ENCODE assay signal across 8 cellular contexts in genomic region chr19:20038358-20039202, GRCh38. TPM values are rescaled to one million over a fixed set of nuclear protein-coding genes. Genes with fewer than 3 reads are reported as not detected.
A peak's percentile ranks its signal among the peaks of the same experiment; 100 is the strongest.
DNase-seq lines count a peak whose midpoint lies in the region; ATAC-seq and TF ChIP-seq lines count a peak whose summit lies in the region.

No MANE protein-coding gene starts in this region.

- CTCF ChIA-PET in AG04450 (lab: Charles Lee), result interaction anchor here (0.6 kb wide), 1 partner anchor 14 kb away, joined by 6 read pairs; no protein-coding TSS in a partner anchor

- H3K4me1 ChIP-seq in left lung (peaks cover 0 to 5% of the 10 kb centered on the region in 2 donors), thymus (ENCODE audit: control insufficient read depth, insufficient read depth, low read length) (no peaks in the 10 kb centered on the region)

- H3K27me3 ChIP-seq in AG04450 (ENCODE audit: control insufficient read depth, insufficient read depth, low read length) (no peaks in the 10 kb centered on the region), left lung (no peaks in the 10 kb centered on the region), thymus (ENCODE audit: control insufficient read depth, insufficient read depth) (no peaks in the 10 kb centered on the region)

- no peaks in the 10 kb centered on the region for H3K36me3 ChIP-seq in left lung
- H3K36me3 ChIP-seq in thymus (ENCODE audit: control insufficient read depth, insufficient read depth), result no peaks in the 10 kb centered on the region

- H3K27ac ChIP-seq in AG04450 (ENCODE audit: low read depth, low read length) (peak overlapping the region; percentile 61), left lung (peak overlapping the region; percentile 54 to 79), thymus (ENCODE audit: low read depth) (no peak overlapping the region)

- ATAC-seq in HG03175 (IDR thresholded peaks at IDR 0.05; ENCODE audit: unreplicated experiment) (peak; percentile 19), left lung (peak; percentile 64)

- WGBS in thymus, result under 1% methylated on average over 26 of the region's 26 CpGs

- H3K4me3 ChIP-seq in AG04450 (ENCODE audit: low read depth, low read length) (peak overlapping the region; percentile 87), astrocyte of the spinal cord (ENCODE audit: low read depth, low read length) (peak overlapping the region; percentile 80), left lung (peak overlapping the region; percentile 67 to 76), thymus (ENCODE audit: low read length) (peak overlapping the region; percentile 70)

- DNase-seq in AG04450 (ENCODE audit: low read depth, low spot score) (no peak), astrocyte of the spinal cord (ENCODE audit: low read depth, low spot score) (no peak), left lung (no peak), HPDE6-E6E7 (ENCODE audit: extremely low spot score) (no peak), GM13976 (ENCODE audit: low spot score) (no peak), NCI-H2171 (lab: John Stamatoyannopoulos, UW) (no peak)

- TF ChIP-seq CTCF in AG04450 (IDR thresholded peaks at IDR 0.05; ENCODE audit: low read depth, low read length) (no peak), astrocyte of the spinal cord (IDR thresholded peaks at IDR 0.05; ENCODE audit: low read depth, low read length) (no peak), left lung (IDR thresholded peaks at IDR 0.05) (no peak), GM13976 (IDR thresholded peaks at IDR 0.05; ENCODE audit: borderline replicate concordance, control extremely low read depth, extremely low read depth, insufficient read depth, missing control alignments) (no peak)

- in situ Hi-C loops in astrocyte of the spinal cord (cut with HindIII; ENCODE audit: low sequenced_read_pairs) (no loop called here), GM13976 (cut with MboI; ENCODE audit: low sequenced_read_pairs, unreplicated experiment) (no loop called here)

- H3K9me3 ChIP-seq in AG04450 (ENCODE audit: control insufficient read depth, insufficient read depth, low read length) (peaks cover 18% of the 10 kb centered on the region; the same call in 1 of the 2 replicates), left lung (peaks cover 0 to 12% of the 10 kb centered on the region in 2 donors), thymus (ENCODE audit: control insufficient read depth) (no peaks in the 10 kb centered on the region)

- POLR2A ChIA-PET in AG04450 (lab: Yijun Ruan, JAX), result interaction anchor here (0.6 to 1.7 kb wide), 7 partner anchors 13 to 1938 kb away, joined by 3 to 12 read pairs (median 3); partner anchors contain the start of genes ZNF253 and ZNF93

- intact Hi-C loops in left lung (cut with DNase I), result no loop called here

RNA-seq across cellular contexts. Expression of gene ZNF682, which starts 0.7 kb away (rescaled TPM):
- polyA plus RNA-seq in AG04450 (2011; rRNA removed) (2.0 and 2.5 TPM in 2 replicates), thymus (19.6 TPM)
- polyA minus RNA-seq in AG04450 (2011; rRNA and poly(A)+ RNA removed), result 0.92 and 1.4 TPM in 2 replicates
- 10 to 100 TPM in 1 of 2 donors, 1 to 10 TPM in 1; 6.2 to 11.7 TPM for total RNA-seq in left lung

RNA-seq across cellular contexts. Expression of gene ZNF90, which starts 39.2 kb away (rescaled TPM):
- 0.87 and 1.3 TPM in 2 replicates for polyA plus RNA-seq in AG04450 (2011; rRNA removed)
- polyA minus RNA-seq in AG04450 (2011; rRNA and poly(A)+ RNA removed), result 0.87 and 1.9 TPM in 2 replicates
- total RNA-seq in left lung, result 10 to 100 TPM in 1 of 2 donors, 1 to 10 TPM in 1; 4.3 to 11.8 TPM
- polyA plus RNA-seq in thymus, result 3.6 TPM
